In the genomic region with DNA sequence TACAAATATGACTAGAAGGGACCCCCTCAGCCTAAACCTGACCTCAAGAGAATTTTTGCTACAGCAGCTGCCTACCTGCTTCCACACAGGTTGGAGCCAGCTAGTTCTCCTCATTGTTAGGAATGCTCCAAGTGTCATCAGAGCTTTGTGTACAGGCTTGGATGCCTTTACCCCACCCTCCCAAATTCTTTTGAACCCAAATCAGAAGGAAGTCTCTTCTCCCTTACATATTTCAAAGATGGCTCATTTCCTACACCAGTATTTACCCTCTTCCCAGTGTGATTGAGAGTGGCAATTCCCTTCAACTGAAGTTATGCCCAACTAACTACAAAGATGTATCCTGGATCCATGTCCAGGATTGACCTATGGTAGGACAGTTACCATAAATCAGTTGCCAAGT, we compare ENCODE assay signal across 21 cellular contexts.
"Had no signal": no experiment of that assay in that cellular context is flagged by ENCODE, and none has a peak within 500 bp of the region (broad histone marks: within the 10 kb centered on the region; RNA-seq: fewer than 3 reads in every experiment).

No MANE protein-coding gene starts in this region.

- DNase-seq: activated CD4-positive, alpha-beta T cell treated with anti-CD3 and anti-CD28 coated beads, Interleukin-2, amount 10 ng/mL, durations not matched to agents 24 days and 14 days; activated CD4-positive, CD25-positive, alpha-beta regulatory T cell; activated CD8-positive, alpha-beta T cell treated with anti-CD3 and anti-CD28 coated beads for 36 hours; activated naive CD4-positive, alpha-beta T cell treated with Interleukin-2 at 50 U/mL for 16 hours; activated naive CD8-positive, alpha-beta T cell treated with anti-CD3 and anti-CD28 coated beads, Interleukin-2, amount 50 U/mL, for 24 hours; activated T-cell treated with anti-CD3 and anti-CD28 coated beads, Interleukin-2, amount 50 U/mL, for 24 hours; anterior cingulate cortex; immature natural killer cell; pancreas; right lobe of liver; stimulated activated CD4-positive, alpha-beta T cell treated with anti-CD3 and anti-CD28 coated beads, Interleukin-4, amount 100 ng/mL, for 4 hours; T1000 had no signal

- H3K4me3 Mint-ChIP-seq: activated CD4-positive, alpha-beta T cell treated with anti-CD3 and anti-CD28 coated beads, Interleukin-2, amount 10 ng/mL, durations not matched to agents 24 days and 14 days; activated CD8-positive, alpha-beta T cell treated with anti-CD3 and anti-CD28 coated beads for 36 hours; activated naive CD8-positive, alpha-beta T cell treated with anti-CD3 and anti-CD28 coated beads, Interleukin-2, amount 50 U/mL, for 24 hours; activated T-cell treated with anti-CD3 and anti-CD28 coated beads, Interleukin-2, amount 50 U/mL, for 24 hours; brain; central memory CD8-positive, alpha-beta T cell; immature natural killer cell; natural killer cell treated with Interleukin-12 subunit alpha and Interleukin-12 subunit beta and Interleukin-15 and Interleukin-18, amount 100 ng/mL, for 72 hours; stimulated activated memory B cell treated with anti-CD40 and anti-IgM and Interleukin-4, amounts not matched to agents 10 μg/mL and 1 μg/mL and 100 μg/mL, for 72 hours had no signal

- H3K27me3 Mint-ChIP-seq: activated CD4-positive, alpha-beta T cell treated with anti-CD3 and anti-CD28 coated beads, Interleukin-2, amount 10 ng/mL, durations not matched to agents 24 days and 14 days; activated CD8-positive, alpha-beta T cell treated with anti-CD3 and anti-CD28 coated beads for 36 hours; activated naive CD8-positive, alpha-beta T cell treated with anti-CD3 and anti-CD28 coated beads, Interleukin-2, amount 50 U/mL, for 24 hours; activated T-cell treated with anti-CD3 and anti-CD28 coated beads, Interleukin-2, amount 50 U/mL, for 24 hours; central memory CD8-positive, alpha-beta T cell; natural killer cell treated with Interleukin-12 subunit alpha and Interleukin-12 subunit beta and Interleukin-15 and Interleukin-18, amount 100 ng/mL, for 72 hours; stimulated activated memory B cell treated with anti-CD40 and anti-IgM and Interleukin-4, amounts not matched to agents 10 μg/mL and 1 μg/mL and 100 μg/mL, for 72 hours had no signal

- H3K27ac Mint-ChIP-seq: activated CD4-positive, alpha-beta T cell treated with anti-CD3 and anti-CD28 coated beads, Interleukin-2, amount 10 ng/mL, durations not matched to agents 24 days and 14 days; activated CD8-positive, alpha-beta T cell treated with anti-CD3 and anti-CD28 coated beads for 36 hours; activated naive CD8-positive, alpha-beta T cell treated with anti-CD3 and anti-CD28 coated beads, Interleukin-2, amount 50 U/mL, for 24 hours; activated T-cell treated with anti-CD3 and anti-CD28 coated beads, Interleukin-2, amount 50 U/mL, for 24 hours; activated T-helper 2 cell treated with anti-CD3 and anti-CD28 coated beads, Interferon-gamma antibody, Interleukin-2, Interleukin-4, amounts not matched to agents 10 μg/mL and 5 μg/mL and 100 μg/mL, durations not matched to agents 14 hours and 24 hours and 36 hours; brain; immature natural killer cell; natural killer cell treated with Interleukin-12 subunit alpha and Interleukin-12 subunit beta and Interleukin-15 and Interleukin-18, amount 100 ng/mL, for 72 hours; stimulated activated memory B cell treated with anti-CD40 and anti-IgM and Interleukin-4, amounts not matched to agents 10 μg/mL and 1 μg/mL and 100 μg/mL, for 72 hours had no signal

- H3K4me1 ChIP-seq: esophagus muscularis mucosa, pancreas, right lobe of liver had no signal

- H3K9me3 Mint-ChIP-seq: activated CD8-positive, alpha-beta T cell treated with anti-CD3 and anti-CD28 coated beads for 36 hours; brain; stimulated activated memory B cell treated with anti-CD40 and anti-IgM and Interleukin-4, amounts not matched to agents 10 μg/mL and 1 μg/mL and 100 μg/mL, for 72 hours had no signal

- H3K9me3 ChIP-seq: esophagus muscularis mucosa, neutrophil, pancreas, right lobe of liver, thoracic aorta had no signal

- ATAC-seq: activated CD8-positive, alpha-beta T cell treated with anti-CD3 and anti-CD28 coated beads for 36 hours; activated naive CD8-positive, alpha-beta T cell treated with anti-CD3 and anti-CD28 coated beads, Interleukin-2, amount 50 U/mL, for 24 hours; natural killer cell treated with Interleukin-12 subunit alpha and Interleukin-12 subunit beta and Interleukin-15 and Interleukin-18, amount 100 ng/mL, for 72 hours; pancreas; right lobe of liver; stimulated activated memory B cell treated with anti-CD40 and anti-IgM and Interleukin-4, amounts not matched to agents 10 μg/mL and 1 μg/mL and 100 μg/mL, for 72 hours had no signal

- H3K4me3 ChIP-seq: coronary artery, esophagus muscularis mucosa, pancreas, right lobe of liver, thoracic aorta had no signal

- H3K4me1 Mint-ChIP-seq: activated CD4-positive, alpha-beta T cell treated with anti-CD3 and anti-CD28 coated beads, Interleukin-2, amount 10 ng/mL, durations not matched to agents 24 days and 14 days; activated naive CD8-positive, alpha-beta T cell treated with anti-CD3 and anti-CD28 coated beads, Interleukin-2, amount 50 U/mL, for 24 hours; brain; central memory CD8-positive, alpha-beta T cell; immature natural killer cell; stimulated activated memory B cell treated with anti-CD40 and anti-IgM and Interleukin-4, amounts not matched to agents 10 μg/mL and 1 μg/mL and 100 μg/mL, for 72 hours had no signal

- H3K36me3 Mint-ChIP-seq: brain; immature natural killer cell; natural killer cell treated with Interleukin-12 subunit alpha and Interleukin-12 subunit beta and Interleukin-15 and Interleukin-18, amount 100 ng/mL, for 72 hours; stimulated activated memory B cell treated with anti-CD40 and anti-IgM and Interleukin-4, amounts not matched to agents 10 μg/mL and 1 μg/mL and 100 μg/mL, for 72 hours had no signal

- H3K36me3 ChIP-seq: esophagus muscularis mucosa, neutrophil, pancreas, right lobe of liver, thoracic aorta had no signal

- H3K27me3 ChIP-seq: esophagus muscularis mucosa, neutrophil, pancreas, right lobe of liver had no signal
